ENCODE assay signal across 8 cellular contexts in the genomic region with DNA sequence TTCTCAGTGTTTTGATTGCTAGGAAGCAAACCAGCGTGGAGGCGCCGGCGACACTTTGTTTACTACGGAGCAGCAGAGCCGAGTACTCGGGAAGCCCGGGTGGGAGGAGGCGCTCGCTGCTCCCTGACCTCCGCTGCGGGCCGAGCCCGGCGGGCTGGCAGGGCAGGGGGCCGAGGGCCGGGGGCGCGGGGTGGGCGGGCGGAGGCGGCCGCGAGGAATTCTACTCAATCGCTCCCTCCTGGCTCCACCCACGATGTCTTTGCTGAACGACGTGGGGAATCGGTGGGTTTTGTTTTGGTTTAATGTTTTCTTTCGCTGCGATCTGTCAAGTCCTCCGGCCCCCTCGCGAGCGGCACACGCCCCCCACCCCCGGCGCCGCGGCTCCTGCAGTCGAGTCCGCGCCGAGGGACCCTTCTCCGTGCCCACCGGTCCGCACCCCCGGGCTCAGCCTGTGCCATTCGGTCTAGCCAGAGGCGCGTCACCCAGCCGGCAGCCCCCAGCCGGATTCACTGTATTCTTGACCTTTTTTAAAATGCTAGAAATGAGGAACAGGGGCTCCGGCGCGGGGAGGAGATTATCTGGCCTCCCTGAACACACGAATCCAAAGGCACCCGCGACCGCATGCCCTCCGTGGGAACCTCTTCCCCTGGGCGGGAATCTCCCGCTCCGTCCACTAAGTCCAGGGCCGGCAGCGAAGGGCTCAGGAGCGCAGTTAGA. TPM values are rescaled to one million over a fixed set of nuclear protein-coding genes. Genes with fewer than 3 reads are reported as not detected.
DNase-seq lines count a peak whose midpoint lies in the region; ATAC-seq and TF ChIP-seq lines count a peak whose summit lies in the region.

No MANE protein-coding gene starts in this region.

- H3K27me3 ChIP-seq in SU-DHL-6 (ENCODE audit: low read length) (no peaks in the 10 kb centered on the region), colonic mucosa (no peaks in the 10 kb centered on the region), liver (ENCODE audit: control insufficient read depth in 4 of 4, insufficient read depth in 4 of 4, low read length in 3 of 4) (no peaks in the 10 kb centered on the region)

- peak overlapping the region; percentile 69 for H3K27ac ChIP-seq in SU-DHL-6 (ENCODE audit: low read depth, low read length)
- H3K27ac ChIP-seq in colonic mucosa = peak overlapping the region; percentile 95
- peak overlapping the region; percentile 88 to 99 for H3K27ac ChIP-seq in liver (ENCODE audit: low read depth in 1 of 2, low read length in 2 of 2)

- peaks cover 24% of the 10 kb centered on the region for H3F3A ChIP-seq in SU-DHL-6 (ENCODE audit: insufficient read depth)

- TF ChIP-seq CTCF in SU-DHL-6 (IDR thresholded peaks at IDR 0.05; ENCODE audit: insufficient read depth, low read length, poor library complexity, severe bottlenecking) = no peak
- no peak for TF ChIP-seq CTCF in colonic mucosa (IDR thresholded peaks at IDR 0.05)
- no peak for TF ChIP-seq CTCF in liver (IDR thresholded peaks at IDR 0.05; ENCODE audit: low read depth, low read length, missing input control)

- H2AFZ ChIP-seq in SU-DHL-6 (ENCODE audit: low read depth, low read length, severe bottlenecking) = peak overlapping the region; percentile 60

- DNase-seq in SIG-M5 treated with dmso at 0.1 percent for 504 hours (lab: John Stamatoyannopoulos, UW; ENCODE audit: unreplicated experiment) = peak; percentile 62
- no peak for DNase-seq in SIG-M5 (lab: John Stamatoyannopoulos, UW)
- DNase-seq in colonic mucosa = peak; percentile 53
- peak; percentile 59 for DNase-seq in stimulated activated naive CD8-positive, alpha-beta T cell treated with anti-CD3 and anti-CD28 coated beads, Interleukin-15, Interleukin-2, amounts not matched to agents 100 U/mL and 50 U/mL, for 24 hours
- DNase-seq in occipital lobe (lab: John Stamatoyannopoulos, UW) = no peak

- peak in 1 of 2 donors; percentile 9 for TF ChIP-seq RAD21 in liver (IDR thresholded peaks at IDR 0.05)

- H3K36me3 ChIP-seq in SU-DHL-6 (ENCODE audit: low read length) (no peaks in the 10 kb centered on the region), colonic mucosa (no peaks in the 10 kb centered on the region), liver (ENCODE audit: control insufficient read depth in 4 of 4, insufficient read depth in 3 of 4, low read depth in 1 of 4, low read length in 3 of 4) (no peaks in the 10 kb centered on the region)

- H3K9me2 ChIP-seq in SU-DHL-6 (replicated peaks; ENCODE audit: insufficient read depth, low read length) = no peaks in the 10 kb centered on the region

- peak overlapping the region; percentile 87 for H3K4me2 ChIP-seq in SU-DHL-6 (ENCODE audit: low read depth, low read length, poor library complexity, severe bottlenecking)

- peaks cover 12% of the 10 kb centered on the region for H3K4me1 ChIP-seq in colonic mucosa
- peaks cover 3 to 10% (median 8%) of the 10 kb centered on the region in 4 donors for H3K4me1 ChIP-seq in liver (ENCODE audit: control insufficient read depth in 4 of 4, insufficient read depth in 4 of 4, low read length in 3 of 4)

- H3K4me3 ChIP-seq in SU-DHL-6 (ENCODE audit: insufficient read depth, low read length, poor library complexity, severe bottlenecking) (peak overlapping the region; percentile 98), colonic mucosa (peak overlapping the region; percentile 76), liver (ENCODE audit: low read depth in 1 of 3, low read length in 3 of 3) (peak overlapping the region; percentile 64 to 92 (median 83))

- intact Hi-C loops in colonic mucosa (cut with DNase I) = no loop called here

- H3K9ac ChIP-seq in SU-DHL-6 (ENCODE audit: low read length) (peak overlapping the region; percentile 99), colonic mucosa (ENCODE audit: low read depth in 2 of 2, low read length in 2 of 2) (peak overlapping the region; percentile 75 to 76), liver (ENCODE audit: low read depth in 1 of 2, low read length in 2 of 2) (peak overlapping the region; percentile 47 to 77)

- peak; percentile 26 for ATAC-seq in HG03025 (IDR thresholded peaks at IDR 0.05; ENCODE audit: low FRiP score, unreplicated experiment)
- ATAC-seq in stimulated activated naive CD8-positive, alpha-beta T cell treated with anti-CD3 and anti-CD28 coated beads, Interleukin-15, Interleukin-2, amounts not matched to agents 100 U/mL and 50 U/mL, for 24 hours = peak; percentile 6

- under 1% methylated on average over 67 of the region's 67 CpGs for WGBS in liver

- H3K9me3 ChIP-seq in SU-DHL-6 (ENCODE audit: insufficient read depth, low read length) (no peaks in the 10 kb centered on the region), colonic mucosa (no peaks in the 10 kb centered on the region), liver (ENCODE audit: control insufficient read depth in 4 of 4, low read length in 3 of 4) (no peaks in the 10 kb centered on the region)

- H4K20me1 ChIP-seq in SU-DHL-6 (ENCODE audit: low read depth, low read length) = no peaks in the 10 kb centered on the region

- H3K79me2 ChIP-seq in SU-DHL-6 (ENCODE audit: insufficient read depth, low read length) = peaks cover 52% of the 10 kb centered on the region

TF ChIP-seq in liver, 16 proteins besides CTCF, POLR2A, EP300 and RAD21:
- TF ChIP-seq SP1 (IDR thresholded peaks at IDR 0.05) (peak; percentile 9), FOXA2 (IDR thresholded peaks at IDR 0.05) (no peak)

RNA-seq across cellular contexts. Expression of a gene that starts 0.6 kb away (rescaled TPM):
- total RNA-seq in colonic mucosa = 10 to 100 TPM; 15.7 to 26.4 TPM
- total RNA-seq in liver = 10 to 100 TPM in 1 of 2 donors, 1 to 10 TPM in 1; 6.4 to 23.6 TPM
- 10 to 100 TPM in 1 of 2 donors, 1 to 10 TPM in 1; 5.4 to 10.8 TPM for polyA plus RNA-seq in liver
- total RNA-seq in occipital lobe = 4.2 TPM

Comparison
In these comparisons a context has a peak if more than half of its experiments do, and no peak if none do; other contexts are left out.
1. DNase-seq: peak in SIG-M5 treated with dmso at 0.1 percent for 504 hours (single experiment), colonic mucosa (single experiment) and stimulated activated naive CD8-positive, alpha-beta T cell treated with anti-CD3 and anti-CD28 coated beads, Interleukin-15, Interleukin-2, amounts not matched to agents 100 U/mL and 50 U/mL, for 24 hours (single experiment); none in SIG-M5 (single experiment) and occipital lobe (single experiment).
2. Peak in every context shown above with its lines, with median percentiles within 50 percentile points of each other: H3K27ac ChIP-seq, H3K4me3 ChIP-seq and H3K9ac ChIP-seq.